27 cellular contexts compared by ENCODE assay signal in genomic region chr2:47595115-47595514, GRCh38. TPM values are rescaled to one million over a fixed set of nuclear protein-coding genes. Genes with fewer than 3 reads are reported as not detected.
"Had no signal": no experiment of that assay in that cellular context is flagged by ENCODE, and none has a peak within 500 bp of the region (broad histone marks: within the 10 kb centered on the region; RNA-seq: fewer than 3 reads in every experiment).

No MANE protein-coding gene starts in this region.

- H3K4me1 ChIP-seq: colonic mucosa, esophagus muscularis mucosa, foreskin keratinocyte, gastroesophageal sphincter, heart left ventricle, left ventricle myocardium inferior, lower lobe of right lung had no signal

- H3K27ac Mint-ChIP-seq: dendritic cell treated with granulocyte-macrophage colony-stimulating factor and Interleukin-4, amounts not matched to agents 40 ng/mL and 50 ng/mL, for 4 days; effector memory CD8-positive, alpha-beta T cell; mesothelial cell of epicardium; naive B cell had no signal

- FAIRE-seq: endothelial cell of umbilical vein, frontal cortex, islet of Langerhans, keratinocyte had no signal

- H3K27ac ChIP-seq: colonic mucosa, esophagus muscularis mucosa, foreskin keratinocyte, gastroesophageal sphincter, heart left ventricle, left ventricle myocardium inferior, lower lobe of right lung had no signal

- ATAC-seq: effector memory CD8-positive, alpha-beta T cell; foreskin keratinocyte; gastroesophageal sphincter; heart left ventricle; left cardiac atrium; lower lobe of right lung; mucosa of descending colon had no signal

- H3K27me3 ChIP-seq: colonic mucosa, esophagus muscularis mucosa, gastroesophageal sphincter, heart left ventricle had no signal

- H3K9me3 ChIP-seq: colonic mucosa, gastroesophageal sphincter, heart left ventricle, lower lobe of right lung, mucosa of descending colon had no signal

- H3K36me3 ChIP-seq: colonic mucosa, esophagus muscularis mucosa, gastroesophageal sphincter, heart left ventricle, left ventricle myocardium inferior, lower lobe of right lung had no signal

- DNase-seq: colonic mucosa; cortex of kidney; effector CD8-positive, alpha-beta T cell; effector memory CD8-positive, alpha-beta T cell; foreskin keratinocyte; heart left ventricle; hippocampal formation; left cardiac atrium; left ventricle myocardium inferior; lower lobe of right lung; mesenchymal stem cell; mucosa of descending colon; naive B cell had no signal

- H3K4me1 Mint-ChIP-seq: mesothelial cell of epicardium had no signal

- H3K4me3 Mint-ChIP-seq: dendritic cell treated with granulocyte-macrophage colony-stimulating factor and Interleukin-4, amounts not matched to agents 40 ng/mL and 50 ng/mL, for 4 days; effector memory CD8-positive, alpha-beta T cell; mesothelial cell of epicardium had no signal

- H3K4me3 ChIP-seq: colonic mucosa, esophagus muscularis mucosa, gastroesophageal sphincter, heart left ventricle, left ventricle myocardium inferior, lower lobe of right lung, mucosa of descending colon had no signal

RNA-seq across cellular contexts. Expression of gene KCNK12, which starts 24.3 kb away (rescaled TPM):
- total RNA-seq: dermis microvascular lymphatic vessel endothelial cell, endothelial cell of umbilical vein, fibroblast of villous mesenchyme, foreskin keratinocyte, gastroesophageal sphincter, left cardiac atrium, lower lobe of right lung, lung microvascular endothelial cell, mesenteric fat pad, myocyte had no signal
- polyA plus RNA-seq: endothelial cell of umbilical vein, fibroblast of lung, foreskin keratinocyte, keratinocyte had no signal
